13 cellular contexts compared by ENCODE assay signal in genomic region chr12:130401703-130402102, GRCh38.
DNase-seq lines count a peak whose midpoint lies in the region; ATAC-seq, FAIRE-seq and TF ChIP-seq lines count a peak whose summit lies in the region.
"Had no signal": no experiment of that assay in that cellular context is flagged by ENCODE, and none has a peak within 500 bp of the region (broad histone marks: within the 10 kb centered on the region; RNA-seq: fewer than 3 reads in every experiment).

No MANE protein-coding gene starts in this region.

- no peak overlapping the region for H3K27ac ChIP-seq in K562 (ENCODE audit: extremely low read depth, low read depth, low read length)
- no peak overlapping the region for H3K27ac ChIP-seq in tibial nerve
- H3K27ac ChIP-seq: 22Rv1 had no signal

- POLR2A ChIA-PET in K562 (lab: Yijun Ruan, JAX), result no interaction called here

- H3K36me3 Mint-ChIP-seq in nephron (ENCODE audit: low read depth), result no peaks in the 10 kb centered on the region
- H3K36me3 Mint-ChIP-seq: naive B cell had no signal

- H3K4me1 ChIP-seq in K562 (replicated peaks in 1 of 2; ENCODE audit: control insufficient read depth in 2 of 2, insufficient read depth in 2 of 2, low read length in 2 of 2) (no peaks in the 10 kb centered on the region), tibial nerve (peaks cover 0 to 3% (median 0%) of the 10 kb centered on the region in 4 donors)

- no peak overlapping the region for H3K4me2 ChIP-seq in K562 (ENCODE audit: insufficient read depth, low read length)

- peak in 1 of 2 experiments; percentile 71; a peak in 2 of 4 replicates for TF ChIP-seq RAD21 in K562 (CRISPR knock-in tag; conservative IDR thresholded peaks at IDR 0.05 in 1 of 2, IDR thresholded peaks at IDR 0.05 in 1 of 2)

- CTCF ChIA-PET in K562 (lab: Yijun Ruan, JAX; ENCODE audit: low intra/inter-chr PET ratio), result no interaction called here

- TF ChIP-seq EP300 in K562 (IDR thresholded peaks at IDR 0.05; ENCODE audit: low read length) (no peak), tibial nerve (IDR thresholded peaks at IDR 0.05) (no peak)

- H3K9me3 ChIP-seq in K562 (replicated peaks; ENCODE audit: control insufficient read depth, insufficient read depth, low read depth, low read length), result no peaks in the 10 kb centered on the region
- no peaks in the 10 kb centered on the region for H3K9me3 ChIP-seq in tibial nerve

- H3K27me3 ChIP-seq in K562 (ENCODE audit: control insufficient read depth in 2 of 2, insufficient read depth in 2 of 2, low read length in 2 of 2), result peaks cover 3 to 29% of the 10 kb centered on the region in 2 experiments; a peak in 4 of 5 replicates
- no peaks in the 10 kb centered on the region for H3K27me3 ChIP-seq in tibial nerve

- in situ Hi-C loops in K562 (cut with MboI), result loop anchor here (5.0 kb wide), 1 partner anchor 351 kb away; no protein-coding TSS in a partner anchor

- no peak overlapping the region for H3K27ac Mint-ChIP-seq in nephron
- H3K27ac Mint-ChIP-seq: naive B cell had no signal

- TF ChIP-seq CTCF in K562 (IDR thresholded peaks at IDR 0.05 in 2 of 3, conservative IDR thresholded peaks at IDR 0.05 in 1 of 3; ENCODE audit: insufficient read depth in 2 of 3, low read depth in 1 of 3, low read length in 3 of 3) (peak; percentile 27 to 43 (median 34); a peak in 4 of 6 replicates), nephron (IDR thresholded peaks at IDR 0.05; ENCODE audit: unreplicated experiment in 3 of 3) (peak; percentile 32 to 63 (median 42)), tibial nerve (IDR thresholded peaks at IDR 0.05) (no peak)

- no TSS peak for BruUV-seq in K562 (replicated peaks; lab: Mats Ljungman, UMichigan)

- no peaks in the 10 kb centered on the region for H3K9me1 ChIP-seq in K562 (ENCODE audit: control insufficient read depth, insufficient read depth, low read length)

- TF ChIP-seq POLR2A in K562 (conservative IDR thresholded peaks at IDR 0.05) (no peak), tibial nerve (IDR thresholded peaks at IDR 0.05) (no peak)

- H3K9me3 Mint-ChIP-seq in nephron, result no peaks in the 10 kb centered on the region

- no peak for FAIRE-seq in K562 (lab: Jason Lieb, UNC)
- FAIRE-seq in HTR-8/SVneo (lab: Jason Lieb, UNC), result no peak
- FAIRE-seq: endometrium had no signal

- H3K36me3 ChIP-seq in K562 (ENCODE audit: control insufficient read depth, insufficient read depth, low read length), result no peaks in the 10 kb centered on the region
- no peaks in the 10 kb centered on the region for H3K36me3 ChIP-seq in tibial nerve

- peak; percentile 35 for DNase-seq in DMS 273 (lab: John Stamatoyannopoulos, UW; ENCODE audit: unreplicated experiment)
- DNase-seq in DMS 273 treated with DMSO at 0.1 percent for 48 hours (lab: John Stamatoyannopoulos, UW), result no peak
- DNase-seq in LoVo (ENCODE audit: low spot score), result peak; percentile 14
- DNase-seq in K562 (ENCODE audit: extremely low read depth in 1 of 4, low spot score in 3 of 4), result peak in 1 of 4 experiments; percentile 13
- DNase-seq in tibial nerve (ENCODE audit: low spot score in 2 of 2), result no peak
- DNase-seq in HTR-8/SVneo (ENCODE audit: insufficient read length, low spot score), result no peak
- DNase-seq: amniotic stem cell; naive B cell; stimulated activated CD4-positive, alpha-beta T cell treated with anti-CD3 and anti-CD28 coated beads, Interleukin-1b, Interleukin-23, amount 100 ng/mL, for 48 hours had no signal

- ATAC-seq in K562 (peak; percentile 53), HG02763 (IDR thresholded peaks at IDR 0.05; ENCODE audit: unreplicated experiment) (no peak)

- 0% methylated on average over 6 of the region's 6 CpGs for WGBS in K562 (ENCODE audit: insufficient coverage, low coverage, missing lambda C conversion rate)
- WGBS in tibial nerve, 2 donors, result 70 to 71% methylated on average over 6 of the region's 6 CpGs

- H3K9ac ChIP-seq in K562 (ENCODE audit: insufficient read depth in 1 of 2, low read depth in 2 of 2, low read length in 2 of 2), result no peak overlapping the region

- no peak overlapping the region for H3K4me3 ChIP-seq in K562
- H3K4me3 ChIP-seq in tibial nerve, result no peak overlapping the region

- H3K4me3 Mint-ChIP-seq in nephron, result no peak overlapping the region
- H3K4me3 Mint-ChIP-seq: naive B cell had no signal

- H3K27me3 Mint-ChIP-seq in nephron (ENCODE audit: low read depth), result no peaks in the 10 kb centered on the region

- peaks cover 4% of the 10 kb centered on the region for H3K4me1 Mint-ChIP-seq in nephron
- H3K4me1 Mint-ChIP-seq: naive B cell had no signal

- H4K20me1 ChIP-seq in K562 (replicated peaks; ENCODE audit: control insufficient read depth, insufficient read depth, low read length), result no peaks in the 10 kb centered on the region

- intact Hi-C loops in K562 (cut with micrococcal nuclease), result loop anchor here (10.0 kb wide), 1 partner anchor 343 kb away; no protein-coding TSS in a partner anchor

- no peak overlapping the region for H2AFZ ChIP-seq in K562 (ENCODE audit: low read depth, low read length)

- H3K79me2 ChIP-seq in K562 (ENCODE audit: control insufficient read depth, insufficient read depth, low read length), result no peaks in the 10 kb centered on the region

TF ChIP-seq in K562, 482 proteins besides CTCF, POLR2A, EP300 and RAD21 (continues in another document):
- no peak for TF ChIP-seq TFAP4 (CRISPR knock-in tag; IDR thresholded peaks at IDR 0.05; ENCODE audit: borderline replicate concordance)
- no peak for TF ChIP-seq UBTF (IDR thresholded peaks at IDR 0.05; ENCODE audit: borderline replicate concordance in 1 of 2, low read depth in 2 of 2, low read length in 2 of 2)

Comparison
In these comparisons a context has a peak if more than half of its experiments do, and no peak if none do; other contexts are left out.
1. DNase-seq: peak in DMS 273 (single experiment) and LoVo (single experiment); none in DMS 273 treated with DMSO at 0.1 percent for 48 hours (single experiment), tibial nerve (0 of 2) and HTR-8/SVneo (single experiment).
2. CTCF ChIP-seq: peak in K562 (3 of 3) and nephron (3 of 3); none in tibial nerve (0 of 5).